11 cellular contexts compared by ENCODE assay signal in the genomic region with DNA sequence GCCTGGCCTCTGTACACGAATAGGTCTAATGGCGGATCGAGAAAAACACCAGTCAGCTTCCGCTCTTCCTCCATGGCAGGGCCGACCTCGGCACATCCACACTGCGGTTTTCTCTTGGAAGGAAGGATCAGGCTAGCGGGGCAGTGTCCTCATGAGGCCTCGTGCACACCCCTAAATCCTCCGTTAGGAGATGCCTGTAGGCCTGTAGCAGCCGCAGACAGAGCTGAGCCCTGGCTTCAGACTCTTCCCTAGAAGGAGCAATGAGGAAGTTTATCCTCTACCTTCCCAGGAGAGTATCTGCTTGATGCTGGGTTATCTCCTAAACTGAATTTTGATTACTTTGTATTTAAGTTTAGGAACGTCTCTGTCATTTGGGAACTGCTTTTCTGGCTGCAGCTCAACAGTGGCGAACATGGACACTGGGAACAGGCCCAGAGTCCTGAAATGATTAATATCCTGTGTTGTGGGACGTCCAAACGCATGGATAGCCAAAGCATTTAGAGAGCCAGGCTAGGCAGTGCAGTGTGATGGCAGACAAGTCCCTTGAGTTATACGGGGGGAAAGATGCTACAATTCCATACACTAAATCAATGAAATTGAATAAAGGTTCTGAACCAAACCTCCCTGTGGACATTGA. TPM values are rescaled to one million over a fixed set of nuclear protein-coding genes. Genes with fewer than 3 reads are reported as not detected.
A peak's percentile ranks its signal among the peaks of the same experiment; 100 is the strongest.
DNase-seq lines count a peak whose midpoint lies in the region; ATAC-seq, FAIRE-seq and TF ChIP-seq lines count a peak whose summit lies in the region.
"Had no signal": no experiment of that assay in that cellular context is flagged by ENCODE, and none has a peak within 500 bp of the region (broad histone marks: within the 10 kb centered on the region; RNA-seq: fewer than 3 reads in every experiment).

No MANE protein-coding gene starts in this region.

- dilution Hi-C loops in IMR-90 (cut with HindIII; ENCODE audit: low sequenced_read_pairs, unreplicated experiment) = no loop called here

- H2BK20ac ChIP-seq in IMR-90 (ENCODE audit: low read depth, low read length) (peak overlapping the region; percentile 84), H1 (ENCODE audit: low read length) (no peak overlapping the region)

- H3K9me3 ChIP-seq in IMR-90 (ENCODE audit: control insufficient read depth, insufficient read depth, low read length) (no peaks in the 10 kb centered on the region), H1 (ENCODE audit: insufficient read depth in 2 of 2, low read depth in 1 of 2, low read length in 1 of 2) (no peaks in the 10 kb centered on the region), mesenchymal stem cell (ENCODE audit: control insufficient read depth, low read length) (no peaks in the 10 kb centered on the region), tibial nerve (no peaks in the 10 kb centered on the region)

- POLR2A ChIA-PET in IMR-90 (lab: Charles Lee; ENCODE audit: unreplicated experiment) (interaction anchor here (0.6 kb wide), 1 partner anchor 780 kb away, joined by 5 read pairs; no protein-coding TSS in a partner anchor), H1 (lab: Charles Lee; ENCODE audit: partially characterized antibody) (interaction anchor here (0.6 to 1.2 kb wide), 3 partner anchors 13 to 1255 kb away, joined by 3 read pairs; no protein-coding TSS in a partner anchor)
- POLR2A ChIA-PET in naive thymus-derived CD8-positive, alpha-beta T cell (lab: Charles Lee) = no interaction called here

- intact Hi-C loops in IMR-90 (cut with micrococcal nuclease) = loop anchor here (1.0 to 5.0 kb wide), 2 partner anchors 16 to 76 kb away; partner anchors contain the start of gene BMAL1

- TF ChIP-seq RAD21 in IMR-90 (IDR thresholded peaks at IDR 0.05; ENCODE audit: low read length) (no peak), H1 (IDR thresholded peaks at IDR 0.05 in 1 of 2, conservative IDR thresholded peaks at IDR 0.05 in 1 of 2; ENCODE audit: low read depth in 2 of 2, low read length in 2 of 2) (no peak)

- no peak overlapping the region for H3K4me3 ChIP-seq in IMR-90 (ENCODE audit: insufficient read depth, low read depth, low read length)
- no peak overlapping the region for H3K4me3 ChIP-seq in H1 (ENCODE audit: extremely low read depth in 1 of 4, insufficient read depth in 2 of 4, low read depth in 3 of 4, low read length in 4 of 4)
- H3K4me3 ChIP-seq in mesenchymal stem cell (ENCODE audit: insufficient read depth in 1 of 2, low read depth in 1 of 2, low read length in 2 of 2) = peak overlapping the region in 1 of 2 experiments; percentile 15
- no peak overlapping the region for H3K4me3 ChIP-seq in tibial nerve

- CTCF ChIA-PET in IMR-90 (lab: Yijun Ruan, JAX) (interaction anchor here (1.0 to 1.1 kb wide), 2 partner anchors 11 to 39 kb away, joined by 3 to 5 read pairs; no protein-coding TSS in a partner anchor), H1 (lab: Charles Lee; ENCODE audit: partially characterized antibody) (interaction anchor here (0.6 to 11.5 kb wide), 7 partner anchors 14 to 83 kb away, joined by 3 to 81 read pairs (median 7); no protein-coding TSS in a partner anchor)

- H2AK5ac ChIP-seq in IMR-90 (ENCODE audit: low read depth, low read length) (peak overlapping the region; percentile 98), H1 (ENCODE audit: low read depth, low read length) (no peak overlapping the region), mesenchymal stem cell (ENCODE audit: low read length, severe bottlenecking) (peak overlapping the region; percentile 47)

- TF ChIP-seq CTCF in IMR-90 (conservative IDR thresholded peaks at IDR 0.05; ENCODE audit: low read depth, low read length) (no peak), H1 (IDR thresholded peaks at IDR 0.05; ENCODE audit: control extremely low read depth in 1 of 3, insufficient read depth in 1 of 3, low read depth in 1 of 3, low read length in 3 of 3) (no peak), tibial nerve (IDR thresholded peaks at IDR 0.05) (no peak)

- peak overlapping the region; percentile 99 for H2BK15ac ChIP-seq in IMR-90 (ENCODE audit: low read depth, low read length)
- no peak overlapping the region for H2BK15ac ChIP-seq in H1 (ENCODE audit: low read length)
- peak overlapping the region; percentile 99 for H2BK15ac ChIP-seq in mesenchymal stem cell (ENCODE audit: low read depth, poor library complexity, severe bottlenecking)

- peaks cover 6 to 17% (median 12%) of the 10 kb centered on the region in 4 donors for H3K4me1 Mint-ChIP-seq in naive thymus-derived CD8-positive, alpha-beta T cell

- H3K56ac ChIP-seq in IMR-90 (ENCODE audit: extremely low read depth, insufficient read depth, low read length) (peak overlapping the region; percentile 80), H1 (replicated peaks; ENCODE audit: insufficient read length, low read depth, low read length) (no peak overlapping the region)

- no peaks in the 10 kb centered on the region for H3K36me3 ChIP-seq in IMR-90 (ENCODE audit: control insufficient read depth, insufficient read depth, low read length)
- no peaks in the 10 kb centered on the region for H3K36me3 ChIP-seq in H1 (ENCODE audit: control insufficient read depth in 2 of 4, insufficient read depth in 4 of 4, low read length in 3 of 4)
- H3K36me3 ChIP-seq in mesenchymal stem cell (ENCODE audit: control insufficient read depth in 1 of 2, insufficient read depth in 2 of 2, low read depth in 1 of 2, low read length in 2 of 2) = no peaks in the 10 kb centered on the region
- no peaks in the 10 kb centered on the region for H3K36me3 ChIP-seq in tibial nerve

- no peak for TF ChIP-seq EP300 in H1 (IDR thresholded peaks at IDR 0.05; ENCODE audit: borderline replicate concordance in 1 of 2, low read depth in 2 of 2, low read length in 2 of 2)
- no peak for TF ChIP-seq EP300 in tibial nerve (IDR thresholded peaks at IDR 0.05)

- peaks cover 25% of the 10 kb centered on the region for H3K9me1 ChIP-seq in IMR-90 (ENCODE audit: insufficient read depth, low read length)

- in situ Hi-C loops in IMR-90 (cut with MboI; ENCODE audit: low sequenced_read_pairs) = no loop called here

- TF ChIP-seq POLR2A in IMR-90 (IDR thresholded peaks at IDR 0.05; ENCODE audit: low read depth, low read length) (no peak), H1 (IDR thresholded peaks at IDR 0.05; ENCODE audit: control extremely low read depth in 1 of 2, low read depth in 2 of 2, low read length in 2 of 2) (no peak), tibial nerve (IDR thresholded peaks at IDR 0.05) (no peak)

- H3K18ac ChIP-seq in IMR-90 (ENCODE audit: low read depth, low read length) = peak overlapping the region; percentile 60
- no peak overlapping the region; the same call in 1 of the 2 replicates for H3K18ac ChIP-seq in H1 (ENCODE audit: extremely low read depth, low read length)
- peak overlapping the region; percentile 91 to 96 for H3K18ac ChIP-seq in mesenchymal stem cell (ENCODE audit: low read depth in 1 of 2, low read length in 2 of 2)

- H4K5ac ChIP-seq in IMR-90 (ENCODE audit: low read depth, low read length) (peak overlapping the region; percentile 78), H1 (ENCODE audit: insufficient read length, low read depth, low read length) (no peak overlapping the region)

- 97% methylated on average over 6 of the region's 16 CpGs; no CpG with 5 or more reads in 1 of the 2 experiments for WGBS in IMR-90 (ENCODE audit: extremely low coverage in 2 of 2, insufficient read length in 1 of 2), 2 experiments
- 87% methylated on average over 16 of the region's 16 CpGs; no CpG with 5 or more reads in 1 of the 2 experiments for WGBS in H1 (ENCODE audit: extremely low coverage in 1 of 2, insufficient coverage in 1 of 2, insufficient read length in 1 of 2, insufficient replicate concordance in 2 of 2, low coverage in 1 of 2, low lambda C conversion rate in 2 of 2, missing lambda C conversion rate in 1 of 2), 2 experiments
- WGBS in mesenchymal stem cell = 69% methylated on average over 16 of the region's 16 CpGs
- WGBS in tibial nerve, 2 donors = 55 to 63% methylated on average over 16 of the region's 16 CpGs

- peak overlapping the region; percentile 82; the same call in 1 of the 2 replicates for H2BK12ac ChIP-seq in H1 (ENCODE audit: low read depth, low read length)
- peak overlapping the region; percentile 93 to 96 for H2BK12ac ChIP-seq in mesenchymal stem cell (ENCODE audit: low read length in 2 of 2)

- H3K9ac ChIP-seq in IMR-90 (ENCODE audit: low read depth, low read length) (peak overlapping the region; percentile 7; the same call in 1 of the 2 replicates), H1 (replicated peaks in 1 of 4; ENCODE audit: extremely low read depth in 1 of 4, low read depth in 3 of 4, low read length in 3 of 4) (no peak overlapping the region), mesenchymal stem cell (ENCODE audit: low read length) (peak overlapping the region; percentile 87)

- H3K79me2 ChIP-seq in H1 (ENCODE audit: control insufficient read depth in 1 of 2, insufficient read depth in 2 of 2, low read length in 2 of 2) = no peaks in the 10 kb centered on the region

- no peak overlapping the region for H3K27ac Mint-ChIP-seq in naive thymus-derived CD8-positive, alpha-beta T cell

- H3K9me3 Mint-ChIP-seq in naive thymus-derived CD8-positive, alpha-beta T cell = no peaks in the 10 kb centered on the region

- 0 out of 4 replicates have a peak, but pooled peaks cover 0 to 4% of the 10 kb centered on the region in 2 experiments for H3K79me1 ChIP-seq in IMR-90 (ENCODE audit: low read depth in 1 of 2, low read length in 2 of 2)
- H3K79me1 ChIP-seq in H1 (ENCODE audit: low read depth, low read length) = no peaks in the 10 kb centered on the region
- H3K79me1 ChIP-seq in mesenchymal stem cell (replicated peaks; ENCODE audit: low read length, poor library complexity, severe bottlenecking) = no peaks in the 10 kb centered on the region

- no peak for FAIRE-seq in H1 (lab: Jason Lieb, UNC)

- H4K91ac ChIP-seq in IMR-90 (ENCODE audit: insufficient read depth, low read depth, low read length) = peak overlapping the region; percentile 82
- H4K91ac ChIP-seq in H1 (replicated peaks; ENCODE audit: insufficient read length, low read length) = no peak overlapping the region
- peak overlapping the region; percentile 97 for H4K91ac ChIP-seq in mesenchymal stem cell (ENCODE audit: low read length)

- H3K23ac ChIP-seq in IMR-90 (ENCODE audit: low read depth, low read length) = peak overlapping the region; percentile 35
- H3K23ac ChIP-seq in H1 (ENCODE audit: insufficient read length) = no peak overlapping the region
- peak overlapping the region in 1 of 2 experiments; percentile 0 for H3K23ac ChIP-seq in mesenchymal stem cell (ENCODE audit: low read length in 2 of 2)

- peak; percentile 64 for ATAC-seq in IMR-90 (ENCODE audit: low read depth)
- ATAC-seq in naive thymus-derived CD8-positive, alpha-beta T cell = no peak
- ATAC-seq in stimulated activated naive CD8-positive, alpha-beta T cell treated with anti-CD3 and anti-CD28 coated beads, Interleukin-15, Interleukin-2, amounts not matched to agents 100 U/mL and 50 U/mL, for 24 hours = no peak
- ATAC-seq in HG03469 (IDR thresholded peaks at IDR 0.05; ENCODE audit: unreplicated experiment) = no peak

- peak; percentile 12 for DNase-seq in IMR-90
- DNase-seq in H1 (ENCODE audit: low read depth in 1 of 2, low spot score in 2 of 2) = no peak
- DNase-seq in mesenchymal stem cell = no peak
- DNase-seq in tibial nerve (ENCODE audit: low spot score in 2 of 2) = peak in 1 of 2 donors; percentile 12
- DNase-seq in naive thymus-derived CD8-positive, alpha-beta T cell = no peak
- no peak for DNase-seq in stimulated activated naive CD8-positive, alpha-beta T cell treated with anti-CD3 and anti-CD28 coated beads, Interleukin-15, Interleukin-2, amounts not matched to agents 100 U/mL and 50 U/mL, for 24 hours
- DNase-seq in NCI-H82 (lab: John Stamatoyannopoulos, UW) = no peak
- DNase-seq: activated CD4-positive, CD25-positive, alpha-beta regulatory T cell; DND-41; stimulated activated CD4-positive, alpha-beta T cell treated with anti-CD3 and anti-CD28 coated beads, Interleukin-12 subunit alpha, Interleukin-12 subunit beta, amount 100 ng/mL, for 4 hours had no signal

- H2AK9ac ChIP-seq in IMR-90 (replicated peaks; ENCODE audit: low read depth, low read length, poor library complexity) = peak overlapping the region; percentile 58

- peak overlapping the region; percentile 83 for H3K27ac ChIP-seq in IMR-90 (ENCODE audit: insufficient read depth, low read length)
- H3K27ac ChIP-seq in H1 (ENCODE audit: low read depth, low read length) = no peak overlapping the region
- peak overlapping the region; percentile 7 for H3K27ac ChIP-seq in mesenchymal stem cell (ENCODE audit: low read length, poor library complexity, severe bottlenecking)
- peak overlapping the region; percentile 17 to 90 (median 64) for H3K27ac ChIP-seq in tibial nerve

- H3K27me3 ChIP-seq in IMR-90 (ENCODE audit: control insufficient read depth, insufficient read depth, low read length) = no peaks in the 10 kb centered on the region
- no peaks in the 10 kb centered on the region for H3K27me3 ChIP-seq in H1 (replicated peaks in 1 of 4; ENCODE audit: control insufficient read depth in 3 of 4, extremely low read depth in 1 of 4, insufficient read depth in 3 of 4, low read length in 3 of 4)
- H3K27me3 ChIP-seq in mesenchymal stem cell (ENCODE audit: control insufficient read depth in 1 of 2, insufficient read depth in 1 of 2, low read length in 2 of 2) = no peaks in the 10 kb centered on the region
- no peaks in the 10 kb centered on the region for H3K27me3 ChIP-seq in tibial nerve

- H3K4me2 ChIP-seq in IMR-90 (ENCODE audit: low read depth, low read length) (peak overlapping the region; percentile 47), H1 (ENCODE audit: insufficient read depth in 1 of 2, low read depth in 2 of 2, low read length in 2 of 2) (peak overlapping the region in 1 of 2 experiments; percentile 38; a peak in 1 of 4 replicates), mesenchymal stem cell (ENCODE audit: low read length, poor library complexity, severe bottlenecking) (peak overlapping the region; percentile 17)

- H3K4ac ChIP-seq in IMR-90 (ENCODE audit: low read depth, low read length) = peak overlapping the region; percentile 84
- no peak overlapping the region for H3K4ac ChIP-seq in H1 (replicated peaks; ENCODE audit: insufficient read length, low read depth, low read length)
- peak overlapping the region; percentile 73 to 91 for H3K4ac ChIP-seq in mesenchymal stem cell (ENCODE audit: low read depth in 1 of 2, low read length in 2 of 2)

- H3K23me2 ChIP-seq in H1 (ENCODE audit: low read depth, low read length) = no peaks in the 10 kb centered on the region; the same call in 1 of the 2 replicates

- H2AFZ ChIP-seq in IMR-90 (replicated peaks; ENCODE audit: low read length, poor library complexity) = peak overlapping the region; percentile 63
- H2AFZ ChIP-seq in H1 (ENCODE audit: low read length) = peak overlapping the region; percentile 85
- H2AFZ ChIP-seq in mesenchymal stem cell (ENCODE audit: low read depth, low read length) = no peak overlapping the region

- peak overlapping the region; percentile 68 to 82 for H4K8ac ChIP-seq in IMR-90 (ENCODE audit: low read depth in 2 of 2, low read length in 2 of 2)
- no peak overlapping the region; the same call in 1 of the 2 replicates for H4K8ac ChIP-seq in H1 (ENCODE audit: extremely low read depth, insufficient read depth, low read length)
- H4K8ac ChIP-seq in mesenchymal stem cell (ENCODE audit: low read length) = peak overlapping the region; percentile 95

- H2BK120ac ChIP-seq in IMR-90 (ENCODE audit: low read depth, low read length) (peak overlapping the region; percentile 80), H1 (replicated peaks; ENCODE audit: low read depth, low read length) (no peak overlapping the region), mesenchymal stem cell (ENCODE audit: low read depth, low read length) (peak overlapping the region; percentile 82)

- BruUV-seq in IMR-90 (replicated peaks; lab: Mats Ljungman, UMichigan) = no TSS peak

- no peak overlapping the region for H3K4me3 Mint-ChIP-seq in naive thymus-derived CD8-positive, alpha-beta T cell

- H2BK5ac ChIP-seq in IMR-90 (ENCODE audit: low read depth, low read length, poor library complexity, severe bottlenecking) (peak overlapping the region; percentile 56), H1 (ENCODE audit: low read depth, low read length) (peak overlapping the region; percentile 18; the same call in 1 of the 2 replicates), mesenchymal stem cell (ENCODE audit: low read depth, low read length, poor library complexity, severe bottlenecking) (peak overlapping the region; percentile 80)

- H3K36me3 Mint-ChIP-seq in naive thymus-derived CD8-positive, alpha-beta T cell = no peaks in the 10 kb centered on the region

- H4K20me1 ChIP-seq in IMR-90 (ENCODE audit: insufficient read depth, low read length) = no peaks in the 10 kb centered on the region
- no peaks in the 10 kb centered on the region for H4K20me1 ChIP-seq in H1 (replicated peaks in 1 of 2; ENCODE audit: control insufficient read depth in 1 of 2, insufficient read depth in 2 of 2, low read length in 2 of 2)

- peaks cover 0 to 10% (median 0%) of the 10 kb centered on the region in 5 donors for H3K27me3 Mint-ChIP-seq in naive thymus-derived CD8-positive, alpha-beta T cell

- H3K4me1 ChIP-seq in IMR-90 (ENCODE audit: control insufficient read depth, insufficient read depth, low read length) (peaks cover 17% of the 10 kb centered on the region), H1 (replicated peaks in 1 of 4; ENCODE audit: control insufficient read depth in 3 of 4, insufficient read depth in 4 of 4, low read length in 3 of 4) (peaks cover 3 to 17% (median 9%) of the 10 kb centered on the region in 4 experiments), mesenchymal stem cell (ENCODE audit: control insufficient read depth, insufficient read depth, low read depth, low read length) (peaks cover 11% of the 10 kb centered on the region), tibial nerve (peaks cover 0 to 45% (median 23%) of the 10 kb centered on the region in 4 donors)

- peak overlapping the region; percentile 94 for H3K14ac ChIP-seq in IMR-90 (replicated peaks; ENCODE audit: low read depth, low read length)
- H3K14ac ChIP-seq in H1 (ENCODE audit: insufficient read length) = no peak overlapping the region
- peak overlapping the region in 1 of 2 experiments; percentile 83 for H3K14ac ChIP-seq in mesenchymal stem cell (ENCODE audit: low read length in 2 of 2)

RNA-seq across cellular contexts. Expression of gene BMAL1, which starts 16.5 kb away (rescaled TPM):
- total RNA-seq in IMR-90 (2012; rRNA removed) (9.9 and 13.1 TPM in 2 replicates), tibial nerve (10 to 100 TPM; 34.5 to 61.2 (median 58.0) TPM)
- polyA plus RNA-seq in IMR-90 (2012; rRNA removed) (7.5 and 8.8 TPM in 2 replicates), H1 (2011; rRNA removed) (4.1 and 6.9 TPM in 2 replicates)
- polyA plus RNA-seq in IMR-90 (2012; cell fraction: cytosol; rRNA removed) = 3.2 and 7.1 TPM in 2 replicates
- polyA plus RNA-seq in IMR-90 (2012; cell fraction: nucleus; rRNA removed; ENCODE audit: low replicate concordance) = 7.6 and 22.8 TPM in 2 replicates
- 6.8 and 9.9 TPM in 2 replicates for total RNA-seq in H1 (2021; fragmentation: NEBNext Ultra II Directional; extraction: Animal tissue kit (Norgen Biotek cat#: 25700))
- 6.3 TPM for polyA plus RNA-seq in H1 (2011; cell fraction: cytosol; rRNA removed)
- 6.4 TPM for polyA plus RNA-seq in H1 (2011; cell fraction: nucleus; rRNA removed)
- polyA plus RNA-seq in H1 (2012, experiment 1 of 2) = 4.7 to 9.4 TPM (median 6.3 TPM) in 4 replicates
- 0.96 TPM for polyA plus RNA-seq in H1 (2012, experiment 2 of 2)
- polyA plus RNA-seq in H1 (2013, experiment 1 of 2) = 5.6 TPM
- polyA plus RNA-seq in H1 (2013, experiment 2 of 2) = 5.6 TPM
- 7.7 and 8.7 TPM in 2 replicates for polyA minus RNA-seq in H1 (2011; rRNA and poly(A)+ RNA removed)
- 4.7 TPM for polyA minus RNA-seq in H1 (2011; cell fraction: cytosol; rRNA and poly(A)+ RNA removed)
- 20.8 TPM for polyA minus RNA-seq in H1 (2011; cell fraction: nucleus; rRNA and poly(A)+ RNA removed)
- 9.0 TPM for polyA plus RNA-seq in mesenchymal stem cell (2013, experiment 1 of 2)
- polyA plus RNA-seq in mesenchymal stem cell (2013, experiment 2 of 2) = 10.0 TPM
- 10 to 100 TPM; 93.6 to 93.8 TPM for total RNA-seq in naive thymus-derived CD8-positive, alpha-beta T cell
- polyA plus RNA-seq in naive thymus-derived CD8-positive, alpha-beta T cell = 10 to 100 TPM in 2 of 3 donors, 1 to 10 TPM in 1; 9.6 to 14.0 (median 12.3) TPM

Comparison
In these comparisons a context has a peak if more than half of its experiments do, and no peak if none do; other contexts are left out.
1. H2BK5ac ChIP-seq: peak in every context shown above with its lines; median percentile 80 in mesenchymal stem cell; 56 in IMR-90; 18 in H1.
2. H3K9ac ChIP-seq: peak in IMR-90 (single experiment) and mesenchymal stem cell (single experiment); none in H1 (0 of 4).